Comparison of ENCODE assay signal across 1 cellular context in genomic region chrX:65600106-65600505, GRCh38.
TF ChIP-seq lines count a peak whose summit lies in the region.

No MANE protein-coding gene starts in this region.

TF ChIP-seq in IMR-90, 13 proteins besides CTCF, POLR2A, EP300 and RAD21 (continued from another document):
- TF ChIP-seq CHD1 (IDR thresholded peaks at IDR 0.05; ENCODE audit: low read depth, low read length) (no peak), MXI1 (IDR thresholded peaks at IDR 0.05; ENCODE audit: borderline replicate concordance, low read depth, low read length) (no peak), MAFK (IDR thresholded peaks at IDR 0.05; ENCODE audit: low read depth, low read length) (no peak), BHLHE40 (IDR thresholded peaks at IDR 0.05; ENCODE audit: low read depth, low read length) (no peak), RCOR1 (IDR thresholded peaks at IDR 0.05; ENCODE audit: insufficient replicate concordance, low read length) (no peak), CEBPB (IDR thresholded peaks at IDR 0.05; ENCODE audit: low read depth, low read length) (no peak), FOS (IDR thresholded peaks at IDR 0.05; ENCODE audit: low read depth, low read length) (no peak)
